In the genomic region with DNA sequence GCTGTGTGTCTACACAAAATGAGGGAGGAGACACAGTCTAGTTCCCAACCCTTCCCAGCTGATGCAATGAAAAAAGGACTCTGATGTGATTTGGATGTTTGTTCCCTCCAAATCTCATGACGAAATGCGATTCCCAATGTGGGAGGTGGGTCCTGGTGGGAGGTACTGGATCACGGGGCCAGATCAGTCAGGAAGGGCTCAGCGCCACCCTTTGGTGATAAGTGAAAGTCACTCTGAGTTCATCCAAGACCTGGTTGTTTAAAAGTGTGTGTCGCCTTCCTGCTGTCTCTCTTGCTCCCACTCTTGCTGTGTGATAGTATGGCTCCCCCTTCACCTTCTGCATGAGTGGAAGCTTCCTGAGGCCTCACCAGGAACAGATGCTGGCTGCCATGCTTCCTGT, we compare ENCODE assay signal across 1 cellular context.
A peak's percentile ranks its signal among the peaks of the same experiment; 100 is the strongest.
TF ChIP-seq lines count a peak whose summit lies in the region.

No MANE protein-coding gene starts in this region.

TF ChIP-seq in WTC11, 78 proteins besides CTCF, POLR2A, EP300 and RAD21 (continued from another document):
- TF ChIP-seq, protein P1, sequence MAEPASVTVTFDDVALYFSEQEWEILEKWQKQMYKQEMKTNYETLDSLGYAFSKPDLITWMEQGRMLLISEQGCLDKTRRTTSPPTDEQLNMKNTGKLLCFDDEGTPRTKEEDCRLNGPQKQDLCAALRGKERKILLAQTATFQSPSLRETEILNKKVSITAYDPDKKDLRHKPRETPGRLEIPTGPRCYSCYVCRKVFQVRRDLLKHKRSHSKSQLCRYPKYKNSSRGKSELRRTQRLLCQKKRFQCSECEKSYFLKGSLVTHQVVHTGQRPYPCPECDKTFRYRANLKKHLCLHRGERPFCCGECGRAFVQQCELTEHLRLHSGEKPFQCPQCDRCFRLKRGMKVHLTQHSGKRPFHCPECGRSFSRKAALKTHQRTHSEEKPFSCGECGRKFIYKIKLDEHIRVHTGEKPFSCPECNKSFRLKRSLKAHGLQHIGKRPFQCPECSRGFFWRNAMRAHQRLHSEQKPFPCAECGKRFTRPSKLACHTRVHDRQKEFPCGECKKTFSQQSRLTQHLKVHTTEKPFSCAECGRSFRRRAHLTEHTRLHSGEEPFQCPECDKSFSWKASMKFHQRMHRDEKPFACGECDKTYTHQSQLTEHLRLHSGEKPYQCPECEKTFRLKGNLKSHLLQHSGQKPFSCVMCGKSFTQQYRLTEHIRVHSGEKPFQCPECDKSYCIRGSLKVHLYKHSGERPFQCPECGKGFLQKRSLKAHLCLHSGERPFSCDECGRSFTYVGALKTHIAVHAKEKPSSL (CRISPR knock-in tag; conservative IDR thresholded peaks at IDR 0.05) = no peak
- TF ChIP-seq TCF7 (CRISPR knock-in tag; IDR thresholded peaks at IDR 0.05; ENCODE audit: low read depth) (no peak), CREM (CRISPR knock-in tag; IDR thresholded peaks at IDR 0.05) (no peak), MAX (CRISPR knock-in tag; IDR thresholded peaks at IDR 0.05) (0 out of 2 replicates have a peak, but pooled peaks have one; percentile 34)
- TF ChIP-seq, protein P2, sequence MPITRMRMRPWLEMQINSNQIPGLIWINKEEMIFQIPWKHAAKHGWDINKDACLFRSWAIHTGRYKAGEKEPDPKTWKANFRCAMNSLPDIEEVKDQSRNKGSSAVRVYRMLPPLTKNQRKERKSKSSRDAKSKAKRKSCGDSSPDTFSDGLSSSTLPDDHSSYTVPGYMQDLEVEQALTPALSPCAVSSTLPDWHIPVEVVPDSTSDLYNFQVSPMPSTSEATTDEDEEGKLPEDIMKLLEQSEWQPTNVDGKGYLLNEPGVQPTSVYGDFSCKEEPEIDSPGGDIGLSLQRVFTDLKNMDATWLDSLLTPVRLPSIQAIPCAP (CRISPR knock-in tag; IDR thresholded peaks at IDR 0.05) = no peak
